ENCODE assay signal across 8 cellular contexts in genomic region chr10:27743736-27744477, GRCh38. TPM values are rescaled to one million over a fixed set of nuclear protein-coding genes. Genes with fewer than 3 reads are reported as not detected.
A peak's percentile ranks its signal among the peaks of the same experiment; 100 is the strongest.
DNase-seq lines count a peak whose midpoint lies in the region; ATAC-seq and TF ChIP-seq lines count a peak whose summit lies in the region.

No MANE protein-coding gene starts in this region.

- peaks cover 0 to 9% (median 6%) of the 10 kb centered on the region in 11 experiments; a peak in 9 of 22 replicates for H3K9me3 ChIP-seq in BLaER1 treated with 17β-estradiol and CSF1 and Interleukin-3, amounts not matched to agents 10 nM and 100 nM (replicated peaks in 1 of 11)
- H3K9me3 ChIP-seq in RWPE2 (ENCODE audit: severe bottlenecking) = no peaks in the 10 kb centered on the region

- TF ChIP-seq CTCF in RWPE2 (IDR thresholded peaks at IDR 0.05; ENCODE audit: poor library complexity, severe bottlenecking) (no peak), endothelial cell (IDR thresholded peaks at IDR 0.05; ENCODE audit: unreplicated experiment) (no peak), natural killer cell (IDR thresholded peaks at IDR 0.05) (no peak)

- H3K4me2 ChIP-seq in BLaER1 treated with 17β-estradiol and CSF1 and Interleukin-3, amounts not matched to agents 10 nM and 100 nM = peak overlapping the region; percentile 86 to 99 (median 98)

- peak overlapping the region in 8 of 11 experiments; percentile 49 to 84 (median 76); a peak in 12 of 22 replicates for H3K9ac ChIP-seq in BLaER1 treated with 17β-estradiol and CSF1 and Interleukin-3, amounts not matched to agents 10 nM and 100 nM

- H3K4me1 ChIP-seq in BLaER1 treated with 17β-estradiol and CSF1 and Interleukin-3, amounts not matched to agents 10 nM and 100 nM = peaks cover 31 to 58% (median 44%) of the 10 kb centered on the region in 10 experiments
- no peaks in the 10 kb centered on the region for H3K4me1 ChIP-seq in RWPE2 (ENCODE audit: insufficient read depth, poor library complexity, severe bottlenecking)

- no peak for TF ChIP-seq POLR2A in GM18505 (IDR thresholded peaks at IDR 0.05; ENCODE audit: borderline replicate concordance, extremely low read depth, insufficient read depth, insufficient read length)

- peak; percentile 49 for DNase-seq in RWPE2 (ENCODE audit: low spot score)
- DNase-seq in endothelial cell (ENCODE audit: low spot score) = no peak
- DNase-seq in natural killer cell = no peak
- DNase-seq in NCI-H128 (lab: John Stamatoyannopoulos, UW; ENCODE audit: unreplicated experiment) = no peak

- H3K27me3 ChIP-seq in BLaER1 treated with 17β-estradiol and CSF1 and Interleukin-3, amounts not matched to agents 10 nM and 100 nM = peaks cover 66 to 75% (median 69%) of the 10 kb centered on the region in 11 experiments
- peaks cover 62% of the 10 kb centered on the region for H3K27me3 ChIP-seq in RWPE2 (ENCODE audit: insufficient read depth, poor library complexity, severe bottlenecking)

- intact Hi-C loops in natural killer cell (cut with micrococcal nuclease) = loop anchor here (2.0 to 5.0 kb wide), 2 partner anchors 433 to 499 kb away; no protein-coding TSS in a partner anchor

- H3K27me3 Mint-ChIP-seq in endothelial cell (ENCODE audit: unreplicated experiment) (peaks cover 26% of the 10 kb centered on the region), natural killer cell (ENCODE audit: low read depth in 2 of 2) (peaks cover 53 to 57% of the 10 kb centered on the region in 2 donors)

- H3K4me1 Mint-ChIP-seq in endothelial cell (ENCODE audit: unreplicated experiment) (peaks cover 23% of the 10 kb centered on the region), natural killer cell (peaks cover 19 to 21% of the 10 kb centered on the region in 2 donors)

- H3K4me3 Mint-ChIP-seq in endothelial cell (ENCODE audit: unreplicated experiment) (peak overlapping the region; percentile 86), natural killer cell (peak overlapping the region; percentile 85)

- H3K27ac Mint-ChIP-seq in endothelial cell (ENCODE audit: unreplicated experiment) (no peak overlapping the region), natural killer cell (peak overlapping the region in 1 of 2 donors; percentile 63)

- H3K4me3 ChIP-seq in BLaER1 treated with 17β-estradiol and CSF1 and Interleukin-3, amounts not matched to agents 10 nM and 100 nM = peak overlapping the region; percentile 65 to 82 (median 70)
- H3K4me3 ChIP-seq in RWPE2 (ENCODE audit: severe bottlenecking) = peak overlapping the region; percentile 37

- H3K27ac ChIP-seq in BLaER1 treated with 17β-estradiol and CSF1 and Interleukin-3, amounts not matched to agents 10 nM and 100 nM = no peak overlapping the region
- no peak overlapping the region for H3K27ac ChIP-seq in RWPE2 (ENCODE audit: poor library complexity, severe bottlenecking)

- H3K9me3 Mint-ChIP-seq in endothelial cell (ENCODE audit: unreplicated experiment) (no peaks in the 10 kb centered on the region), natural killer cell (no peaks in the 10 kb centered on the region)

- H3K36me3 Mint-ChIP-seq in endothelial cell (ENCODE audit: low read depth, unreplicated experiment) = peaks cover 4% of the 10 kb centered on the region
- H3K36me3 Mint-ChIP-seq in natural killer cell = no peaks in the 10 kb centered on the region

- H4K20me1 ChIP-seq in BLaER1 treated with 17β-estradiol and CSF1 and Interleukin-3, amounts not matched to agents 10 nM and 100 nM = peaks cover 0 to 44% (median 34%) of the 10 kb centered on the region in 11 experiments; a peak in 17 of 22 replicates

- ATAC-seq in RWPE2 (ENCODE audit: low read depth) (peak; percentile 13; the same call in 1 of the 3 replicates), natural killer cell (no peak), HG03280 (IDR thresholded peaks at IDR 0.05; ENCODE audit: unreplicated experiment) (no peak), GM18505 (IDR thresholded peaks at IDR 0.05; ENCODE audit: unreplicated experiment) (no peak), HG02852 (IDR thresholded peaks at IDR 0.05; ENCODE audit: unreplicated experiment) (no peak)

- H3K36me3 ChIP-seq in BLaER1 treated with 17β-estradiol and CSF1 and Interleukin-3, amounts not matched to agents 10 nM and 100 nM = no peaks in the 10 kb centered on the region
- no peaks in the 10 kb centered on the region for H3K36me3 ChIP-seq in RWPE2 (ENCODE audit: low read depth)

RNA-seq across cellular contexts. Expression of gene MKX, which starts 1.7 kb away (rescaled TPM):
- total RNA-seq in endothelial cell (ENCODE audit: unreplicated experiment) (0.80 TPM), natural killer cell (not detected)
